In genomic region chr11:126352163-126352562, GRCh38 we compare ENCODE assay signal across 1 cellular context.
TF ChIP-seq lines count a peak whose summit lies in the region.

No MANE protein-coding gene starts in this region.

TF ChIP-seq in HepG2, 621 proteins besides CTCF, POLR2A, EP300 and RAD21:
- no peak for TF ChIP-seq TBX2 (CRISPR knock-in tag; IDR thresholded peaks at IDR 0.05; ENCODE audit: borderline replicate concordance)
- no peak for TF ChIP-seq ZNF510 (CRISPR knock-in tag; IDR thresholded peaks at IDR 0.05; ENCODE audit: low read depth)
- TF ChIP-seq IRF2 (CRISPR knock-in tag; IDR thresholded peaks at IDR 0.05) = no peak
- no peak for TF ChIP-seq THAP9 (CRISPR knock-in tag; IDR thresholded peaks at IDR 0.05; ENCODE audit: borderline replicate concordance)
- TF ChIP-seq ZNF24 (IDR thresholded peaks at IDR 0.05) = no peak
- no peak for TF ChIP-seq RFX5 (IDR thresholded peaks at IDR 0.05; ENCODE audit: low read depth, low read length)
- TF ChIP-seq TGIF2 (CRISPR knock-in tag; IDR thresholded peaks at IDR 0.05) = no peak
- TF ChIP-seq HBP1 (CRISPR knock-in tag; IDR thresholded peaks at IDR 0.05; ENCODE audit: low read depth) = no peak
- TF ChIP-seq THRA (CRISPR knock-in tag; IDR thresholded peaks at IDR 0.05; ENCODE audit: borderline replicate concordance) = no peak
- no peak for TF ChIP-seq ZNF432 (CRISPR knock-in tag; IDR thresholded peaks at IDR 0.05; ENCODE audit: borderline replicate concordance)
- no peak for TF ChIP-seq CEBPG (CRISPR knock-in tag; IDR thresholded peaks at IDR 0.05)
- TF ChIP-seq SMYD3 (CRISPR knock-in tag; IDR thresholded peaks at IDR 0.05) = no peak
- no peak for TF ChIP-seq SP4 (CRISPR knock-in tag; IDR thresholded peaks at IDR 0.05)
- TF ChIP-seq MTF1 (CRISPR knock-in tag; IDR thresholded peaks at IDR 0.05) = no peak
- no peak for TF ChIP-seq ZNF550 (CRISPR knock-in tag; IDR thresholded peaks at IDR 0.05; ENCODE audit: borderline replicate concordance)
- TF ChIP-seq SRF (IDR thresholded peaks at IDR 0.05; ENCODE audit: low read depth, low read length) = no peak
- TF ChIP-seq ZNF713 (CRISPR knock-in tag; IDR thresholded peaks at IDR 0.05) = no peak
- no peak for TF ChIP-seq ZNF224 (CRISPR knock-in tag; IDR thresholded peaks at IDR 0.05)
